Comparison of ENCODE assay signal across 21 cellular contexts in the genomic region with DNA sequence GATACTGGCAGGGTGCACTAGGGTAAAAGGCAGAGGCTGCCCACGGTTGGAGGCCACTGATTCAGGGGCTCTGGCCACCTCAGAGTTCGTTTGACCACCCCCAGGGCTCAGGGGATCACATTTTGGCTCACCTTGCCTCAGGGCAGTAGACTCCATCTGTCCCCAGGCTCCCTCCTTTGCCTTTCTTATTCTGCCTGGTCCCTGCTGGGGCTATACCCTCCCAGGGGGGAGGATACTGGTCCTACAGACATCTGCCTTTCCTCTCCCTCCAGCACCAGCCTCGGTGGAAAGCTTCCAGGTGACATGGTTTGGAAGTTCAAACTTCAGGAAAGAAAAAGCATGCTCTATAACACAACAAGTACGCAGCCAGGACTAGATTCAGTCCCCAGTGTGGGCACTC.
"Had no signal": no experiment of that assay in that cellular context is flagged by ENCODE, and none has a peak within 500 bp of the region (broad histone marks: within the 10 kb centered on the region; RNA-seq: fewer than 3 reads in every experiment).

No MANE protein-coding gene starts in this region.

- H3K36me3 ChIP-seq: cardiac muscle cell, heart right ventricle, lower lobe of right lung, prostate gland had no signal

- H3K4me3 ChIP-seq: cardiac muscle cell, heart right ventricle, lower lobe of right lung, prostate gland had no signal

- H3K27ac ChIP-seq: cardiac muscle cell, heart right ventricle, lower lobe of right lung, prostate gland had no signal

- H3K4me1 ChIP-seq: lower lobe of right lung, prostate gland had no signal

- H3K4me3 Mint-ChIP-seq: activated B cell treated with CpG ODN at 0.5 μM for 24 hours; activated CD4-positive, alpha-beta T cell treated with anti-CD3 and anti-CD28 coated beads for 36 hours; activated naive CD8-positive, alpha-beta T cell treated with anti-CD3 and anti-CD28 coated beads, Interleukin-2, amount 50 U/mL, for 24 hours; dendritic cell treated with granulocyte-macrophage colony-stimulating factor and Interleukin-4, amounts not matched to agents 40 ng/mL and 50 ng/mL, for 4 days; naive B cell; stimulated activated effector memory CD8-positive, alpha-beta T cell treated with anti-CD3 and anti-CD28 coated beads, Interleukin-12 subunit alpha, Interleukin-12 subunit beta, amount 100 ng/mL, for 72 hours; stimulated activated naive CD8-positive, alpha-beta T cell treated with anti-CD3 and anti-CD28 coated beads, Interleukin-15, amount 100 ng/mL, for 72 hours; T-helper 1 cell treated with Interleukin-12 subunit alpha and Interleukin-12 subunit beta and Interleukin-4 antibody, amounts not matched to agents 30 μg/mL and 1 μg/mL, for 36 hours had no signal

- H3K9me3 Mint-ChIP-seq: activated B cell treated with CpG ODN at 0.5 μM for 24 hours; activated naive CD8-positive, alpha-beta T cell treated with anti-CD3 and anti-CD28 coated beads, Interleukin-2, amount 50 U/mL, for 24 hours; dendritic cell treated with granulocyte-macrophage colony-stimulating factor and Interleukin-4, amounts not matched to agents 40 ng/mL and 50 ng/mL, for 4 days; stimulated activated effector memory CD8-positive, alpha-beta T cell treated with anti-CD3 and anti-CD28 coated beads, Interleukin-12 subunit alpha, Interleukin-12 subunit beta, amount 100 ng/mL, for 72 hours; stimulated activated naive CD8-positive, alpha-beta T cell treated with anti-CD3 and anti-CD28 coated beads, Interleukin-15, amount 100 ng/mL, for 72 hours; T-helper 1 cell treated with Interleukin-12 subunit alpha and Interleukin-12 subunit beta and Interleukin-4 antibody, amounts not matched to agents 30 μg/mL and 1 μg/mL, for 36 hours had no signal

- H3K36me3 Mint-ChIP-seq: naive B cell; stimulated activated effector memory CD8-positive, alpha-beta T cell treated with anti-CD3 and anti-CD28 coated beads, Interleukin-12 subunit alpha, Interleukin-12 subunit beta, amount 100 ng/mL, for 72 hours had no signal

- DNase-seq: activated B cell treated with CpG ODN at 0.5 μM for 24 hours; activated CD4-positive, alpha-beta T cell treated with anti-CD3 and anti-CD28 coated beads for 36 hours; activated CD4-positive, alpha-beta T cell treated with anti-CD3 and anti-CD28 coated beads, Interleukin-2, amount 50 U/mL, for 48 hours; activated naive CD4-positive, alpha-beta T cell treated with anti-CD3 and anti-CD28 coated beads, Interleukin-2, amount 50 U/mL, for 16 hours; activated naive CD8-positive, alpha-beta T cell treated with anti-CD3 and anti-CD28 coated beads, Interleukin-2, amount 50 U/mL, for 24 hours; activated T-cell treated with anti-CD3 and anti-CD28 coated beads, Interleukin-2, amount 50 U/mL, for 48 hours; effector CD4-positive, alpha-beta T cell; erythroblast; heart right ventricle; kidney; lower lobe of right lung; mesendoderm; naive B cell; stimulated activated CD4-positive, alpha-beta T cell treated with anti-CD3 and anti-CD28 coated beads, Interleukin-1b, Interleukin-23, amount 100 ng/mL, for 48 hours; stimulated activated naive CD8-positive, alpha-beta T cell treated with anti-CD3 and anti-CD28 coated beads, Interleukin-15, amount 100 ng/mL, for 72 hours; T1000 had no signal

- H3K27ac Mint-ChIP-seq: activated B cell treated with CpG ODN at 0.5 μM for 24 hours; activated CD4-positive, alpha-beta T cell treated with anti-CD3 and anti-CD28 coated beads for 36 hours; activated naive CD8-positive, alpha-beta T cell treated with anti-CD3 and anti-CD28 coated beads, Interleukin-2, amount 50 U/mL, for 24 hours; dendritic cell treated with granulocyte-macrophage colony-stimulating factor and Interleukin-4, amounts not matched to agents 40 ng/mL and 50 ng/mL, for 4 days; naive B cell; stimulated activated effector memory CD8-positive, alpha-beta T cell treated with anti-CD3 and anti-CD28 coated beads, Interleukin-12 subunit alpha, Interleukin-12 subunit beta, amount 100 ng/mL, for 72 hours; stimulated activated naive CD8-positive, alpha-beta T cell treated with anti-CD3 and anti-CD28 coated beads, Interleukin-15, amount 100 ng/mL, for 72 hours; T-helper 1 cell treated with Interleukin-12 subunit alpha and Interleukin-12 subunit beta and Interleukin-4 antibody, amounts not matched to agents 30 μg/mL and 1 μg/mL, for 36 hours had no signal

- H3K9me3 ChIP-seq: heart right ventricle, lower lobe of right lung, prostate gland had no signal

- ATAC-seq: activated CD4-positive, alpha-beta T cell treated with anti-CD3 and anti-CD28 coated beads for 36 hours; activated naive CD8-positive, alpha-beta T cell treated with anti-CD3 and anti-CD28 coated beads, Interleukin-2, amount 50 U/mL, for 24 hours; heart right ventricle; lower lobe of right lung; stimulated activated effector memory CD8-positive, alpha-beta T cell treated with anti-CD3 and anti-CD28 coated beads, Interleukin-12 subunit alpha, Interleukin-12 subunit beta, amount 100 ng/mL, for 72 hours; stimulated activated naive CD8-positive, alpha-beta T cell treated with anti-CD3 and anti-CD28 coated beads, Interleukin-15, amount 100 ng/mL, for 72 hours had no signal

- H3K4me1 Mint-ChIP-seq: activated B cell treated with CpG ODN at 0.5 μM for 24 hours; activated CD4-positive, alpha-beta T cell treated with anti-CD3 and anti-CD28 coated beads for 36 hours; activated naive CD8-positive, alpha-beta T cell treated with anti-CD3 and anti-CD28 coated beads, Interleukin-2, amount 50 U/mL, for 24 hours; naive B cell; stimulated activated effector memory CD8-positive, alpha-beta T cell treated with anti-CD3 and anti-CD28 coated beads, Interleukin-12 subunit alpha, Interleukin-12 subunit beta, amount 100 ng/mL, for 72 hours; stimulated activated naive CD8-positive, alpha-beta T cell treated with anti-CD3 and anti-CD28 coated beads, Interleukin-15, amount 100 ng/mL, for 72 hours had no signal

- H3K27me3 ChIP-seq: heart right ventricle had no signal

- FAIRE-seq: kidney had no signal
